ENCODE assay signal across 25 cellular contexts in genomic region chr16:20894388-20894787, GRCh38. TPM values are rescaled to one million over a fixed set of nuclear protein-coding genes. Genes with fewer than 3 reads are reported as not detected.
DNase-seq lines count a peak whose midpoint lies in the region; ATAC-seq and TF ChIP-seq lines count a peak whose summit lies in the region.
"Had no signal": no experiment of that assay in that cellular context is flagged by ENCODE, and none has a peak within 500 bp of the region (broad histone marks: within the 10 kb centered on the region; RNA-seq: fewer than 3 reads in every experiment).

No MANE protein-coding gene starts in this region.

- peaks cover 23% of the 10 kb centered on the region for H3K36me3 Mint-ChIP-seq in WTC11
- H3K36me3 Mint-ChIP-seq in natural killer cell: no peaks in the 10 kb centered on the region

- H3K27ac ChIP-seq in Karpas-422 (ENCODE audit: low read length) (0 out of 2 replicates have a peak overlapping the region, but pooled peaks have one; percentile 6), psoas muscle (no peak overlapping the region)
- H3K27ac ChIP-seq: BLaER1 had no signal

- TF ChIP-seq CTCF in WTC11 (IDR thresholded peaks at IDR 0.05): no peak
- no peak for TF ChIP-seq CTCF in psoas muscle (IDR thresholded peaks at IDR 0.05)
- no peak for TF ChIP-seq CTCF in natural killer cell (IDR thresholded peaks at IDR 0.05)

- no peak overlapping the region for H3K4me2 ChIP-seq in Karpas-422 (ENCODE audit: low read depth, low read length, poor library complexity, severe bottlenecking)
- H3K4me2 ChIP-seq: BLaER1 had no signal

- POLR2A ChIA-PET in WTC11 (lab: Charles Lee): no interaction called here

- H3K4me3 ChIP-seq in Karpas-422 (ENCODE audit: low read length): no peak overlapping the region
- no peak overlapping the region for H3K4me3 ChIP-seq in psoas muscle
- H3K4me3 ChIP-seq: BLaER1, GM12878 had no signal

- H3K9me3 ChIP-seq in Karpas-422 (ENCODE audit: low read length) (no peaks in the 10 kb centered on the region), psoas muscle (no peaks in the 10 kb centered on the region)
- H3K9me3 ChIP-seq: BE2C, BLaER1 had no signal

- no peak overlapping the region for H2AFZ ChIP-seq in Karpas-422 (ENCODE audit: low read length)

- H3K27me3 ChIP-seq in Karpas-422 (ENCODE audit: low read length) (no peaks in the 10 kb centered on the region), psoas muscle (ENCODE audit: insufficient read depth in 3 of 3, low read length in 2 of 3) (no peaks in the 10 kb centered on the region)
- H3K27me3 ChIP-seq: BE2C, BLaER1 had no signal

- intact Hi-C loops in Right ventricle myocardium superior (cut with DNase I) (no loop called here), Right ventricle myocardium inferior (cut with DNase I) (no loop called here), psoas muscle (cut with DNase I) (no loop called here), natural killer cell (cut with micrococcal nuclease) (no loop called here)

- H3K4me1 ChIP-seq in Karpas-422 (ENCODE audit: low read length) (peaks cover 25% of the 10 kb centered on the region), psoas muscle (peaks cover 14% of the 10 kb centered on the region)
- H3K4me1 ChIP-seq: BE2C had no signal

- H3K79me2 ChIP-seq in Karpas-422 (ENCODE audit: low read length): peaks cover 90% of the 10 kb centered on the region

- H3K27ac Mint-ChIP-seq in WTC11 (no peak overlapping the region), natural killer cell (no peak overlapping the region)
- H3K27ac Mint-ChIP-seq: CD14-positive monocyte; CD4-positive, alpha-beta memory T cell; CD4-positive, CD25-positive, alpha-beta regulatory T cell had no signal

- CTCF ChIA-PET in WTC11 (lab: Charles Lee): no interaction called here

- no peaks in the 10 kb centered on the region for H4K20me1 ChIP-seq in Karpas-422 (ENCODE audit: insufficient read depth, low read depth, low read length)

- no peak overlapping the region for H3K9ac ChIP-seq in Karpas-422 (ENCODE audit: low read length)
- H3K9ac ChIP-seq: BLaER1 had no signal

- peak; percentile 25 for ATAC-seq in Right ventricle myocardium superior (ENCODE audit: poor library complexity)
- ATAC-seq in Right ventricle myocardium inferior: no peak
- no peak for ATAC-seq in WTC11
- peak in 3 of 4 donors; percentile 56 to 86 (median 64) for ATAC-seq in psoas muscle
- ATAC-seq in natural killer cell: no peak
- ATAC-seq: GM12878 had no signal

- no peak overlapping the region for H3K4me3 Mint-ChIP-seq in WTC11
- H3K4me3 Mint-ChIP-seq in natural killer cell: no peak overlapping the region
- H3K4me3 Mint-ChIP-seq: CD4-positive, alpha-beta memory T cell; CD4-positive, CD25-positive, alpha-beta regulatory T cell; CD8-positive, alpha-beta memory T cell had no signal

- H3K36me3 ChIP-seq in Karpas-422 (ENCODE audit: insufficient read depth, low read length) (peaks cover 11% of the 10 kb centered on the region; the same call in 1 of the 2 replicates), psoas muscle (ENCODE audit: insufficient read depth in 1 of 2, low read depth in 1 of 2) (peaks cover 5 to 21% of the 10 kb centered on the region in 2 donors)

- DNase-seq in Right ventricle myocardium superior (no peak), Right ventricle myocardium inferior (ENCODE audit: missing footprints) (no peak), Karpas-422 (no peak), WTC11 (ENCODE audit: low spot score) (no peak), psoas muscle (no peak), SKM-1 treated with dmso at 0.1 percent for 144 hours (lab: John Stamatoyannopoulos, UW; ENCODE audit: unreplicated experiment) (no peak), natural killer cell (no peak)
- DNase-seq: 8988T; ACHN; BE2C; C1 segment of cervical spinal cord; CD4-positive, alpha-beta memory T cell; CD4-positive, CD25-positive, alpha-beta regulatory T cell; CD8-positive, alpha-beta memory T cell; COR-L47; DMS 273 treated with DMSO at 0.1 percent for 48 hours; DMS153; DMS53; DMS79; DND-41; EL; GDM1 had no signal

- H3K9me2 ChIP-seq in Karpas-422 (replicated peaks; ENCODE audit: insufficient read depth, low read length): no peaks in the 10 kb centered on the region

- H3K27me3 Mint-ChIP-seq in WTC11 (ENCODE audit: low read depth) (no peaks in the 10 kb centered on the region), natural killer cell (ENCODE audit: low read depth in 2 of 2) (no peaks in the 10 kb centered on the region)
- H3K27me3 Mint-ChIP-seq: CD4-positive, alpha-beta memory T cell; CD4-positive, CD25-positive, alpha-beta regulatory T cell; CD8-positive, alpha-beta memory T cell had no signal

- no peaks in the 10 kb centered on the region for H3K9me3 Mint-ChIP-seq in WTC11
- no peaks in the 10 kb centered on the region for H3K9me3 Mint-ChIP-seq in natural killer cell
- H3K9me3 Mint-ChIP-seq: CD14-positive monocyte; CD4-positive, alpha-beta memory T cell; CD4-positive, CD25-positive, alpha-beta regulatory T cell; CD8-positive, alpha-beta memory T cell had no signal

- 65 to 73% (median 72%) methylated on average over 2 of the region's 2 CpGs for WGBS in psoas muscle, 3 donors

- peaks cover 31% of the 10 kb centered on the region for H3K4me1 Mint-ChIP-seq in WTC11
- peaks cover 25 to 35% of the 10 kb centered on the region in 2 donors for H3K4me1 Mint-ChIP-seq in natural killer cell

TF ChIP-seq in WTC11, 78 proteins besides CTCF, POLR2A, EP300 and RAD21:
- TF ChIP-seq EMX1 (CRISPR knock-in tag; IDR thresholded peaks at IDR 0.05): no peak
- TF ChIP-seq USF1 (CRISPR knock-in tag; IDR thresholded peaks at IDR 0.05): no peak
- TF ChIP-seq GABPB1 (CRISPR knock-in tag; IDR thresholded peaks at IDR 0.05): peak; percentile 42; the same call in 1 of the 2 replicates
- TF ChIP-seq USF2 (CRISPR knock-in tag; IDR thresholded peaks at IDR 0.05): no peak
- no peak for TF ChIP-seq STAT6 (CRISPR knock-in tag; conservative IDR thresholded peaks at IDR 0.05; ENCODE audit: low read depth)
- no peak for TF ChIP-seq JUN (CRISPR knock-in tag; IDR thresholded peaks at IDR 0.05)
- TF ChIP-seq ZNF416 (CRISPR knock-in tag; IDR thresholded peaks at IDR 0.05): no peak
- TF ChIP-seq SP1 (CRISPR knock-in tag; conservative IDR thresholded peaks at IDR 0.05): no peak

RNA-seq across cellular contexts. Expression of gene DCUN1D3, which starts 5.8 kb away (rescaled TPM):
- total RNA-seq in Right ventricle myocardium superior (14.6 TPM), Right ventricle myocardium inferior (15.8 TPM), WTC11 (2021) (12.8 to 14.7 TPM (median 14.4 TPM) in 3 replicates), psoas muscle (10 to 100 TPM in 2 of 4 donors, 1 to 10 TPM in 2; 6.8 to 19.6 (median 11.6) TPM), natural killer cell (1 to 10 TPM; 5.3 to 9.3 (median 6.1) TPM)
- 6.2 and 7.3 TPM in 2 replicates for total RNA-seq in Karpas-422 (2014; rRNA removed; shearing (Covaris generic); ENCODE audit: low replicate concordance)
- polyA plus RNA-seq in psoas muscle: 1 to 10 TPM; 2.2 to 8.7 (median 8.6) TPM

RNA-seq across cellular contexts. Expression of gene LYRM1, which starts 6.2 kb away (rescaled TPM):
- total RNA-seq in Right ventricle myocardium superior (49.8 TPM), Right ventricle myocardium inferior (58.1 TPM), WTC11 (2021) (11.4 to 15.0 TPM (median 12.3 TPM) in 3 replicates), psoas muscle (10 to 100 TPM; 27.2 to 47.9 (median 32.7) TPM), natural killer cell (10 to 100 TPM; 15.3 to 25.7 (median 17.2) TPM)
- total RNA-seq in Karpas-422 (2014; rRNA removed; shearing (Covaris generic); ENCODE audit: low replicate concordance): 37.6 and 43.2 TPM in 2 replicates
- 10 to 100 TPM; 33.6 to 54.0 (median 53.8) TPM for polyA plus RNA-seq in psoas muscle

Comparison
In these comparisons a context has a peak if more than half of its experiments do, and no peak if none do; other contexts are left out.
1. ATAC-seq: peak in Right ventricle myocardium superior (single experiment) and psoas muscle (3 of 4); none in Right ventricle myocardium inferior (single experiment), WTC11 (single experiment) and natural killer cell (0 of 3).